9 cellular contexts compared by ENCODE assay signal in the genomic region with DNA sequence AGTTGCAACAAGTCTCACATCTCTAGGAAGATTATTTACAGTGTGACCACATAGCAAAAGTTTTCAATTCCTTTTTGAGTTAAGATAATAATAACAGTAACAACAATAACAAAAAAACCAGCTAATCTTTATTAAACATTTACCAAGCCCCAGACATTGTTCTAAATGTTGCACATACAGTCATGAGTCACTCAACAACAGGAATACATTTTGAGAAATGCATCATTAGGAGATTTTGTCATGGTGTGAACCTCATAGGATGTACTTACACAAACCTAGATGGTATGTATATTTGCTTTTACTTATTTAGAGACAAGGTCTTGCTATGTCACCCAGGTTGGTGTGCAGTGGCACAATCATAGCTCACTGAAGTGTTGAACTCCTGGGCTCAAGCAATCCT. TPM values are rescaled to one million over a fixed set of nuclear protein-coding genes. Genes with fewer than 3 reads are reported as not detected.
"Had no signal": no experiment of that assay in that cellular context is flagged by ENCODE, and none has a peak within 500 bp of the region (broad histone marks: within the 10 kb centered on the region; RNA-seq: fewer than 3 reads in every experiment).

No MANE protein-coding gene starts in this region.

- H2AFZ ChIP-seq: GM23338 had no signal

- H3K4me2 ChIP-seq: GM23338 had no signal

- DNase-seq: H9, HCEC 1CT, IMR-90 had no signal

- H3K4me3 Mint-ChIP-seq: GM23338, H9 had no signal

- H3K27ac Mint-ChIP-seq: GM23338, H9 had no signal

- H3K4me3 ChIP-seq: GM23338, K562 had no signal

- FAIRE-seq: H1, H54, HTR-8/SVneo, K562 had no signal

RNA-seq across cellular contexts. Expression of gene SPAM1, which starts 52.0 kb away (rescaled TPM):
- total RNA-seq: GM23338, H1, H9, HT-29, IMR-90, K562 had no signal

RNA-seq across cellular contexts. Expression of gene TMEM229A, which starts 55.8 kb away (rescaled TPM):
- total RNA-seq: HT-29, IMR-90, K562 had no signal
